12 cellular contexts compared by ENCODE assay signal in genomic region chr1:181430015-181430657, GRCh38.
DNase-seq lines count a peak whose midpoint lies in the region; ATAC-seq and TF ChIP-seq lines count a peak whose summit lies in the region.
"Had no signal": no experiment of that assay in that cellular context is flagged by ENCODE, and none has a peak within 500 bp of the region (broad histone marks: within the 10 kb centered on the region; RNA-seq: fewer than 3 reads in every experiment).

No MANE protein-coding gene starts in this region.

- H3K4me1 ChIP-seq in MM.1S (ENCODE audit: low read length), result no peaks in the 10 kb centered on the region
- H3K4me1 ChIP-seq: SJSA1 had no signal

- no peak for TF ChIP-seq CTCF in GM06990 (IDR thresholded peaks at IDR 0.05; ENCODE audit: insufficient read depth, low read length, poor library complexity, severe bottlenecking)
- no peak for TF ChIP-seq CTCF in MM.1S (IDR thresholded peaks at IDR 0.05; ENCODE audit: low read length)

- no peaks in the 10 kb centered on the region for H3K79me2 ChIP-seq in MM.1S (ENCODE audit: low read length)

- H3K9ac ChIP-seq in MM.1S (ENCODE audit: low read length), result no peak overlapping the region

- no peaks in the 10 kb centered on the region for H3K9me2 ChIP-seq in MM.1S (replicated peaks; ENCODE audit: insufficient read depth, low read length)

- H3K4me3 ChIP-seq in GM06990 (replicated peaks; ENCODE audit: low read depth, low read length), result no peak overlapping the region
- H3K4me3 ChIP-seq in MM.1S (ENCODE audit: low read length), result no peak overlapping the region
- H3K4me3 ChIP-seq: SJSA1 had no signal

- no peak overlapping the region for H2AFZ ChIP-seq in MM.1S (ENCODE audit: low read length)

- no peaks in the 10 kb centered on the region for H3K36me3 ChIP-seq in GM06990 (ENCODE audit: control insufficient read depth, insufficient read depth, low read length)
- no peaks in the 10 kb centered on the region for H3K36me3 ChIP-seq in MM.1S (replicated peaks; ENCODE audit: insufficient read depth, low read length)
- H3K36me3 ChIP-seq: SJSA1 had no signal

- no peaks in the 10 kb centered on the region for H3F3A ChIP-seq in MM.1S (ENCODE audit: insufficient read depth, low read length)

- no peaks in the 10 kb centered on the region for H3K9me3 ChIP-seq in MM.1S (replicated peaks; ENCODE audit: insufficient read depth, low read length)
- H3K9me3 ChIP-seq: SJSA1 had no signal

- H3K27ac ChIP-seq in MM.1S (ENCODE audit: low read length), result no peak overlapping the region
- H3K27ac ChIP-seq: SJSA1 had no signal

- H4K20me1 ChIP-seq in MM.1S (ENCODE audit: insufficient read depth, low read length), result no peaks in the 10 kb centered on the region

- ATAC-seq in GM19468 (IDR thresholded peaks at IDR 0.05; ENCODE audit: extremely low read depth, unreplicated experiment) (peak; percentile 50), HG03095 (IDR thresholded peaks at IDR 0.05; ENCODE audit: unreplicated experiment) (peak; percentile 82)
- ATAC-seq: left lobe of liver; stimulated activated effector memory CD8-positive, alpha-beta T cell treated with anti-CD3 and anti-CD28 coated beads, Interleukin-12 subunit alpha, Interleukin-12 subunit beta, amount 100 ng/mL, for 72 hours had no signal

- H3K27me3 ChIP-seq in GM06990 (replicated peaks; ENCODE audit: control insufficient read depth, insufficient read depth, low read length) (no peaks in the 10 kb centered on the region), MM.1S (replicated peaks; ENCODE audit: insufficient read depth, low read length) (no peaks in the 10 kb centered on the region)
- H3K27me3 ChIP-seq: SJSA1 had no signal

- no peak overlapping the region for H3K4me2 ChIP-seq in MM.1S (ENCODE audit: low read depth, low read length)

- DNase-seq in GM06990 (ENCODE audit: extremely low read depth, insufficient read length), result peak; percentile 57
- peak; percentile 32 for DNase-seq in foreskin melanocyte
- no peak for DNase-seq in COLO829 (ENCODE audit: low spot score)
- DNase-seq in MM.1S, result no peak
- DNase-seq in NCI-H1417 treated with DMSO at 0.1 percent for 48 hours (lab: John Stamatoyannopoulos, UW), result no peak
- no peak for DNase-seq in NCI-H1694 treated with DMSO at 0.1 percent for 48 hours (lab: John Stamatoyannopoulos, UW)
- DNase-seq: NCI-H187 had no signal

Comparison
In these comparisons a context has a peak if more than half of its experiments do, and no peak if none do; other contexts are left out.
1. DNase-seq: peak in GM06990 (single experiment) and foreskin melanocyte (single experiment); none in COLO829 (single experiment), MM.1S (single experiment), NCI-H1417 treated with DMSO at 0.1 percent for 48 hours (single experiment) and NCI-H1694 treated with DMSO at 0.1 percent for 48 hours (single experiment).